12 cellular contexts compared by ENCODE assay signal in the genomic region with DNA sequence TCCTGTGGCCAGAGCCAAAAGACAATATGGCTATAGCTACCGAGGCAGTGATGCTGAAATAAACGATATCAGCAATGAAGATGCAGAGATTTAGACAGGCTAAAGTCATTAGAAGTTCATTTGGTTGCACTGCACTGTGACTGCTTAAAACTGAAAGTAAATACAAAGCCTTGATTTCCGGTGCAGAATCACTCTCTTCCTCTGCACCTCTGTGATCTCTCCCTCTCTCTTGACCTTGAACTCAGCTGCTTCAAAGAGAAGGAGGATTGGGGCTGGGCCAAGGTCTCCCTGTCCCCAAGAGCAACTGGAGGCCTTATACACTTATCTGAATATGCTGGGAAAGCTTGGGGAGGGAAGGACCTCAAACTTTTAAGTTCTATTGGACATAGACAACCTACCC. TPM values are rescaled to one million over a fixed set of nuclear protein-coding genes. Genes with fewer than 3 reads are reported as not detected.
DNase-seq lines count a peak whose midpoint lies in the region; ATAC-seq and TF ChIP-seq lines count a peak whose summit lies in the region.
"Had no signal": no experiment of that assay in that cellular context is flagged by ENCODE, and none has a peak within 500 bp of the region (broad histone marks: within the 10 kb centered on the region; RNA-seq: fewer than 3 reads in every experiment).

No MANE protein-coding gene starts in this region.

- DNase-seq in NAMALWA (ENCODE audit: low spot score) (peak; percentile 25), iris pigment epithelial cell (ENCODE audit: low read depth) (peak; percentile 2), testis (no peak), body of pancreas (no peak)
- no peak for DNase-seq in activated effector memory CD4-positive, alpha-beta T cell treated with anti-CD3 and anti-CD28 coated beads, Interleukin-2, amount 50 U/mL, for 16 hours
- DNase-seq: GF-D8, thyroid gland had no signal

- H3K9me3 ChIP-seq in testis: no peaks in the 10 kb centered on the region
- H3K9me3 ChIP-seq in body of pancreas: no peaks in the 10 kb centered on the region
- H3K9me3 ChIP-seq: thyroid gland had no signal

- H3K36me3 ChIP-seq in testis (ENCODE audit: low read depth, missing control alignments) (no peaks in the 10 kb centered on the region), body of pancreas (replicated peaks in 1 of 2; ENCODE audit: insufficient read depth in 1 of 2, low read depth in 2 of 2) (no peaks in the 10 kb centered on the region)
- H3K36me3 ChIP-seq: thyroid gland had no signal

- H3K4me1 ChIP-seq in testis (no peaks in the 10 kb centered on the region), body of pancreas (peaks cover 5% of the 10 kb centered on the region)
- H3K4me1 ChIP-seq: thyroid gland had no signal

- intact Hi-C loops in testis (cut with DNase I; ENCODE audit: low total_unique reads): no loop called here
- intact Hi-C loops in body of pancreas (cut with DNase I): no loop called here

- no peak for TF ChIP-seq POLR2A in testis (IDR thresholded peaks at IDR 0.05)
- TF ChIP-seq POLR2A in body of pancreas (IDR thresholded peaks at IDR 0.05): no peak
- TF ChIP-seq POLR2A in GM18505 (IDR thresholded peaks at IDR 0.05; ENCODE audit: borderline replicate concordance, extremely low read depth, insufficient read depth, insufficient read length): no peak

- H3K27me3 ChIP-seq in testis (no peaks in the 10 kb centered on the region), body of pancreas (no peaks in the 10 kb centered on the region)
- H3K27me3 ChIP-seq: thyroid gland had no signal

- 50 to 53% methylated on average over 3 of the region's 3 CpGs for WGBS in testis, 2 donors
- 47 to 50% methylated on average over 3 of the region's 3 CpGs for whole genome bisulfite sequencing in body of pancreas, 2 donors

- H3K4me3 ChIP-seq in testis (no peak overlapping the region), body of pancreas (no peak overlapping the region)
- H3K4me3 ChIP-seq: thyroid gland had no signal

- TF ChIP-seq CTCF in testis (IDR thresholded peaks at IDR 0.05) (no peak), body of pancreas (IDR thresholded peaks at IDR 0.05) (no peak)

- H3K27ac ChIP-seq in testis: no peak overlapping the region
- no peak overlapping the region for H3K27ac ChIP-seq in body of pancreas
- H3K27ac ChIP-seq: thyroid gland had no signal

- ATAC-seq in GM18498 (IDR thresholded peaks at IDR 0.05; ENCODE audit: unreplicated experiment): peak; percentile 73
- ATAC-seq in GM19467 (IDR thresholded peaks at IDR 0.05; ENCODE audit: unreplicated experiment): peak; percentile 76
- no peak for ATAC-seq in body of pancreas
- no peak for ATAC-seq in GM18505 (IDR thresholded peaks at IDR 0.05; ENCODE audit: unreplicated experiment)

RNA-seq across cellular contexts. Expression of a gene that starts 34.6 kb away (rescaled TPM):
- total RNA-seq in testis (10 to 100 TPM; 23.8 to 54.6 TPM), body of pancreas (not detected)
- polyA plus RNA-seq in testis (ENCODE audit: insufficient read depth, low read depth, low replicate concordance): 66.5 TPM
- total RNA-seq: cardiac septum, H1, thyroid gland had no signal
- polyA plus RNA-seq: H1 had no signal

Comparison
In these comparisons a context has a peak if more than half of its experiments do, and no peak if none do; other contexts are left out.
1. ATAC-seq: peak in GM18498 (single experiment) and GM19467 (single experiment); none in body of pancreas (single experiment) and GM18505 (single experiment).
2. DNase-seq: peak in NAMALWA (single experiment) and iris pigment epithelial cell (single experiment); none in testis (single experiment), body of pancreas (0 of 4) and activated effector memory CD4-positive, alpha-beta T cell treated with anti-CD3 and anti-CD28 coated beads, Interleukin-2, amount 50 U/mL, for 16 hours (single experiment).
3. RNA of a gene that starts 34.6 kb away (total RNA-seq): 23.8 to 54.6 TPM in testis; not detected in body of pancreas; every median in the first group is over 10 times any median in the second.